In the genomic region with DNA sequence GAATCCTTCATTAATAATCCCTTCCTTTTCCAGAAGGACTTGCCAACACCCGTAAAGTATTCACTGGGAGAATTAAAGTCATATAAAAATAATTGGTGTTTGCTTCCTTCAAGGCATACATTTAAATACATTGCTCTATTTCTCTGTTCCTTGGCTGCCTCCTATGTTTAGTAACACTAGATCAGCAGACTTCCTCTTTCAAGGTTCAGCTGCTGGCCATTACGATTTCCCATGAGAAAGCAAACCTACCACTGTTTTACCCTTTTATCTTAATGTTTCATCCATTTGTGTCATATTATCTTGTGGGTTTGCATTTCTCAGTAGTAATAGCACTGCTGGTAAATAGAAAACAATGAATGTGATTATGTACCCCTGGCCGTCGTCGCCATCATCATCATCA, we compare ENCODE assay signal across 27 cellular contexts.
A peak's percentile ranks its signal among the peaks of the same experiment; 100 is the strongest.
DNase-seq lines count a peak whose midpoint lies in the region; ATAC-seq and TF ChIP-seq lines count a peak whose summit lies in the region.
"Had no signal": no experiment of that assay in that cellular context is flagged by ENCODE, and none has a peak within 500 bp of the region (broad histone marks: within the 10 kb centered on the region; RNA-seq: fewer than 3 reads in every experiment).

No MANE protein-coding gene starts in this region.

- H3K9me2 ChIP-seq in PC-3 (replicated peaks; ENCODE audit: low read length) = no peaks in the 10 kb centered on the region

- TF ChIP-seq CTCF in PC-3 (conservative IDR thresholded peaks at IDR 0.05; ENCODE audit: low read depth, low read length) = no peak

- no peaks in the 10 kb centered on the region for H3K9me3 ChIP-seq in PC-3 (ENCODE audit: low read length)
- H3K9me3 ChIP-seq: ovary, tibial artery had no signal

- no peaks in the 10 kb centered on the region for H3F3A ChIP-seq in PC-3 (ENCODE audit: low read length, unreplicated experiment)

- H4K20me1 ChIP-seq in PC-3 (ENCODE audit: low read length) = no peaks in the 10 kb centered on the region

- H3K4me2 ChIP-seq in PC-3 (ENCODE audit: low read length) = peak overlapping the region; percentile 52

- H3K27me3 ChIP-seq in PC-3 (ENCODE audit: low read length) = no peaks in the 10 kb centered on the region
- H3K27me3 ChIP-seq: ovary, tibial artery had no signal

- H2AFZ ChIP-seq in PC-3 (ENCODE audit: low read length) = no peak overlapping the region

- peak overlapping the region; percentile 66 for H3K9ac ChIP-seq in PC-3 (ENCODE audit: low read length)

- no peaks in the 10 kb centered on the region for H3K36me3 ChIP-seq in PC-3 (ENCODE audit: low read depth, low read length)
- H3K36me3 ChIP-seq: ovary, tibial artery had no signal

- BruUV-seq in PC-3 (replicated peaks; lab: Mats Ljungman, UMichigan) = TSS peak; percentile 52

- H3K4me3 ChIP-seq in PC-3 (ENCODE audit: low read length) = peak overlapping the region; percentile 5; the same call in 1 of the 2 replicates
- H3K4me3 ChIP-seq: ovary, tibial artery had no signal

- H3K4me1 ChIP-seq in PC-3 (ENCODE audit: insufficient read depth, low read length) = peaks cover 30% of the 10 kb centered on the region

- peak; percentile 66 for ATAC-seq in PC-3
- no peak for ATAC-seq in HG02884 (IDR thresholded peaks at IDR 0.05; ENCODE audit: unreplicated experiment)
- ATAC-seq in GM18498 (IDR thresholded peaks at IDR 0.05; ENCODE audit: unreplicated experiment) = no peak
- ATAC-seq: activated CD8-positive, alpha-beta memory T cell treated with anti-CD3 and anti-CD28 coated beads, Interleukin-2, amount 10 ng/mL, durations not matched to agents 7 days and 5 days; sciatic nerve had no signal

- peak overlapping the region; percentile 93 for H3K27ac ChIP-seq in PC-3 (ENCODE audit: low read length)
- H3K27ac ChIP-seq: ovary, tibial artery had no signal

- CTCF ChIA-PET in PC-3 (lab: Charles Lee) = no interaction called here

- H3K79me2 ChIP-seq in PC-3 (ENCODE audit: low read length) = no peaks in the 10 kb centered on the region

- DNase-seq in SIG-M5 treated with dmso at 0.1 percent for 504 hours (lab: John Stamatoyannopoulos, UW; ENCODE audit: unreplicated experiment) (peak; percentile 22), SIG-M5 (lab: John Stamatoyannopoulos, UW) (no peak), PC-3 (peak; percentile 45), dermis blood vessel endothelial cell (peak; percentile 59), glomerular visceral epithelial cell (ENCODE audit: extremely low spot score) (no peak), NCI-H2081 treated with DMSO at 0.1 percent for 48 hours (lab: John Stamatoyannopoulos, UW) (no peak)
- DNase-seq: activated CD4-positive, alpha-beta T cell treated with anti-CD3 and anti-CD28 coated beads for 1 hour; activated CD8-positive, alpha-beta memory T cell treated with anti-CD3 and anti-CD28 coated beads, Interleukin-2, amount 10 ng/mL, durations not matched to agents 7 days and 5 days; CD8-positive, alpha-beta memory T cell; central memory CD4-positive, alpha-beta T cell; DMS79 treated with DMSO at 0.1 percent for 48 hours; effector CD8-positive, alpha-beta T cell; hippocampal formation; KG1; kidney; naive B cell; NCI-H1417 treated with DMSO at 0.1 percent for 48 hours; NCI-H345; NK-92 treated with Interleukin-12 subunit alpha and Interleukin-12 subunit beta, amount 100 ng/mL, for 24 hours; ovary; Right ventricle myocardium superior; stimulated activated naive CD4-positive, alpha-beta T cell treated with Interleukin-2 at 50 U/mL for 16 hours; T-helper 2 cell; tibial artery had no signal

- POLR2A ChIA-PET in PC-3 (lab: Charles Lee; ENCODE audit: unreplicated experiment) = interaction anchor here (0.6 kb wide), 1 partner anchor 205 kb away, joined by 9 read pairs; no protein-coding TSS in a partner anchor

- intact Hi-C loops in PC-3 (cut with micrococcal nuclease) = loop anchor here (1.0 to 5.0 kb wide), 5 partner anchors 78 to 134 kb away; no protein-coding TSS in a partner anchor

Comparison
In these comparisons a context has a peak if more than half of its experiments do, and no peak if none do; other contexts are left out.
1. DNase-seq: peak in SIG-M5 treated with dmso at 0.1 percent for 504 hours (single experiment), PC-3 (single experiment) and dermis blood vessel endothelial cell (single experiment); none in SIG-M5 (single experiment), glomerular visceral epithelial cell (single experiment) and NCI-H2081 treated with DMSO at 0.1 percent for 48 hours (single experiment).